In the genomic region with DNA sequence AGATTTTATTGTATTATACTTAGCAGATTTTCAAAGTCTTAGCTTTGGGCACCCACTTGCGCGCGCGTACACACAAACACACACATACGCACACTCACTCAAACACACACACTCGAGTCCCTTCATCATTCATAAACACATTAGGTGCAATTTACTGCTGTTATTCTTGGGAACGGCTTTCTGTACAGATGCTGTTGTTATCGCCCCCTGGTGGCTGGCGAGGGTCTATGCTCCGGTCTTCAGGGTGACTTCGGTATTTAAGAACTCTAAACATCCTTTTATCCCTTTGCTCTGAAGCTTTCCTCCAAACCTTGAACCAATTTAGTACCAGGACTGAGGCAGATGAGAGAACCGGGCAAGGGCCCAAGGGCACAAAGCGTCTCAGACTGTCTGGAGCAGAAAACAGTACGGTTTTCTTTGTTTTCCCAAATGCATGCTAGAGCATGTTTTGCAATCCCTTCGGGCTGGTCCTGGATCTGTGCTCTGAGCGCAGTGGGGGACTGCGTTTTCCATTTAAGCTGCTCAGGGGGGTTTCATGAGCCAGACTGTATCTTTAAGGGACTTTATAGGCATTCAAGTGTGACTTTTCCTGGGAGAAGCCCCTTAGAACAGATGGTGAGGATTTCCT, we compare ENCODE assay signal across 1 cellular context.
TF ChIP-seq lines count a peak whose summit lies in the region.

No MANE protein-coding gene starts in this region.

TF ChIP-seq in HepG2, 621 proteins besides CTCF, POLR2A, EP300 and RAD21 (continued from another document):
- TF ChIP-seq, protein P1, sequence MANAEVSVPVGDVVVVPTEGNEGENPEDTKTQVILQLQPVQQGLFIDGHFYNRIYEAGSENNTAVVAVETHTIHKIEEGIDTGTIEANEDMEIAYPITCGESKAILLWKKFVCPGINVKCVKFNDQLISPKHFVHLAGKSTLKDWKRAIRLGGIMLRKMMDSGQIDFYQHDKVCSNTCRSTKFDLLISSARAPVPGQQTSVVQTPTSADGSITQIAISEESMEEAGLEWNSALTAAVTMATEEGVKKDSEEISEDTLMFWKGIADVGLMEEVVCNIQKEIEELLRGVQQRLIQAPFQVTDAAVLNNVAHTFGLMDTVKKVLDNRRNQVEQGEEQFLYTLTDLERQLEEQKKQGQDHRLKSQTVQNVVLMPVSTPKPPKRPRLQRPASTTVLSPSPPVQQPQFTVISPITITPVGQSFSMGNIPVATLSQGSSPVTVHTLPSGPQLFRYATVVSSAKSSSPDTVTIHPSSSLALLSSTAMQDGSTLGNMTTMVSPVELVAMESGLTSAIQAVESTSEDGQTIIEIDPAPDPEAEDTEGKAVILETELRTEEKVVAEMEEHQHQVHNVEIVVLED (CRISPR knock-in tag; IDR thresholded peaks at IDR 0.05; ENCODE audit: borderline replicate concordance): no peak
- TF ChIP-seq ZBTB3 (CRISPR knock-in tag; IDR thresholded peaks at IDR 0.05; ENCODE audit: borderline replicate concordance, low read depth) (no peak), ZNF138 (CRISPR knock-in tag; IDR thresholded peaks at IDR 0.05; ENCODE audit: low read depth) (no peak), AGO1 (IDR thresholded peaks at IDR 0.05; ENCODE audit: low read depth, low read length, poor library complexity, severe bottlenecking) (no peak), ZSCAN12 (CRISPR knock-in tag; IDR thresholded peaks at IDR 0.05) (no peak), HNRNPL (IDR thresholded peaks at IDR 0.05; ENCODE audit: low read depth, low read length) (no peak), RAD51 (IDR thresholded peaks at IDR 0.05; ENCODE audit: borderline replicate concordance) (no peak), ATRX (CRISPR knock-in tag; IDR thresholded peaks at IDR 0.05; ENCODE audit: borderline replicate concordance) (no peak), ESRRA (CRISPR knock-in tag; IDR thresholded peaks at IDR 0.05; ENCODE audit: low read depth) (no peak), TAF15 (IDR thresholded peaks at IDR 0.05; ENCODE audit: low read depth, low read length, poor library complexity, severe bottlenecking) (no peak)
TF ChIP-seq in HepG2: peak in this region for 3.
